20 cellular contexts compared by ENCODE assay signal in the genomic region with DNA sequence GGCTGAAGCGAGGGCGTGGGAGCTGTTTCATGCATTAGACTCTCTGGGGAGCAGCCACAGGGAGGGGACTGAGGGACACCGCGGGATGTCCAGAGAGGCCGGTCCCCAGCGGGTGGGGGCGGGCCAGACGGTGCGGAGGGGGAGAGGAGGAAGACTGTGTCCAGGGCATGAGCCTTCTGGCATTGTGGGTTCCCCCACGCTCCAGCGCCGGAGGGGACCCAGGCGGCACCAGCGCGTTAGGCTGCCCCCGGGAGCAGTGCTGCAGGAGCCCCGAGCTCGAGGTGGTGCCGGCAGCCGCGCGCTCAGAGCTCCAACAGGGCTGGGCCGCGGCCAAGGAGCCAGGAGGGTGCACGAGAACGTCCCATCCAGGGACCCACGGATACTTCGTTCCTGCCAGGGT. TPM values are rescaled to one million over a fixed set of nuclear protein-coding genes. Genes with fewer than 3 reads are reported as not detected.
A peak's percentile ranks its signal among the peaks of the same experiment; 100 is the strongest.
DNase-seq lines count a peak whose midpoint lies in the region; ATAC-seq, FAIRE-seq and TF ChIP-seq lines count a peak whose summit lies in the region.
"Had no signal": no experiment of that assay in that cellular context is flagged by ENCODE, and none has a peak within 500 bp of the region (broad histone marks: within the 10 kb centered on the region; RNA-seq: fewer than 3 reads in every experiment).

No MANE protein-coding gene starts in this region.

- no peak for TF ChIP-seq RAD21 in HepG2 (CRISPR knock-in tag; IDR thresholded peaks at IDR 0.05)

- TF ChIP-seq POLR2A in HepG2 (IDR thresholded peaks at IDR 0.05; ENCODE audit: insufficient read depth in 1 of 2, low read depth in 2 of 2, low read length in 2 of 2), result no peak

- H3K27me3 Mint-ChIP-seq in stimulated activated naive CD8-positive, alpha-beta T cell treated with anti-CD3 and anti-CD28 coated beads, Interleukin-15, amount 100 ng/mL, for 72 hours, result peaks cover 27% of the 10 kb centered on the region
- peaks cover 31% of the 10 kb centered on the region for H3K27me3 Mint-ChIP-seq in stimulated activated memory B cell treated with anti-CD40 and anti-IgM and Interleukin-4, amounts not matched to agents 10 μg/mL and 1 μg/mL and 100 μg/mL, for 72 hours

- DNase-seq in stimulated activated naive CD8-positive, alpha-beta T cell treated with anti-CD3 and anti-CD28 coated beads, Interleukin-15, amount 100 ng/mL, for 72 hours, result no peak
- DNase-seq in stimulated activated naive CD8-positive, alpha-beta T cell treated with anti-CD3 and anti-CD28 coated beads, Interleukin-15, Interleukin-2, amounts not matched to agents 100 U/mL and 50 U/mL, for 24 hours, result no peak
- DNase-seq in HepG2 (ENCODE audit: low spot score) (no peak), amygdala (lab: John Stamatoyannopoulos, UW) (no peak), NCI-H2107 (lab: John Stamatoyannopoulos, UW) (no peak), mesenteric fat pad (ENCODE audit: low spot score) (no peak)
- DNase-seq: BE2C, EL, GF-D8, GOT3, MM.1S, NCI-H1048, NCI-H1417 treated with DMSO at 0.1 percent for 48 hours, NCI-H187, NCI-H2227 treated with DMSO at 0.1 percent for 48 hours, NCI-H510A, PC-9 had no signal

- no TSS peak for BruUV-seq in HepG2 (replicated peaks; lab: Mats Ljungman, UMichigan)

- H3K9me3 Mint-ChIP-seq in stimulated activated naive CD8-positive, alpha-beta T cell treated with anti-CD3 and anti-CD28 coated beads, Interleukin-15, amount 100 ng/mL, for 72 hours, result no peaks in the 10 kb centered on the region
- H3K9me3 Mint-ChIP-seq in stimulated activated memory B cell treated with anti-CD40 and anti-IgM and Interleukin-4, amounts not matched to agents 10 μg/mL and 1 μg/mL and 100 μg/mL, for 72 hours, result no peaks in the 10 kb centered on the region

- no peak overlapping the region for H3K4me3 ChIP-seq in HepG2 (replicated peaks in 1 of 3; ENCODE audit: insufficient read depth in 1 of 3, low read depth in 2 of 3, low read length in 3 of 3)
- H3K4me3 ChIP-seq: PC-9 had no signal

- no peak overlapping the region for H3K4me2 ChIP-seq in HepG2 (ENCODE audit: low read depth, low read length)
- H3K4me2 ChIP-seq: PC-9 had no signal

- H3K4me1 ChIP-seq in HepG2 (ENCODE audit: insufficient read depth, low read length), result peaks cover 19% of the 10 kb centered on the region
- H3K4me1 ChIP-seq: BE2C had no signal

- no peaks in the 10 kb centered on the region for H3K4me1 Mint-ChIP-seq in stimulated activated naive CD8-positive, alpha-beta T cell treated with anti-CD3 and anti-CD28 coated beads, Interleukin-15, amount 100 ng/mL, for 72 hours
- no peaks in the 10 kb centered on the region for H3K4me1 Mint-ChIP-seq in stimulated activated memory B cell treated with anti-CD40 and anti-IgM and Interleukin-4, amounts not matched to agents 10 μg/mL and 1 μg/mL and 100 μg/mL, for 72 hours

- no peak overlapping the region for H2AFZ ChIP-seq in HepG2 (ENCODE audit: low read length)
- H2AFZ ChIP-seq: PC-9 had no signal

- intact Hi-C loops in HepG2 (cut with micrococcal nuclease; ENCODE audit: unreplicated experiment), result no loop called here

- FAIRE-seq in HepG2 (lab: Jason Lieb, UNC), result no peak
- FAIRE-seq: A204.1 had no signal

- no peaks in the 10 kb centered on the region for H3K36me3 ChIP-seq in HepG2 (replicated peaks in 1 of 2; ENCODE audit: control insufficient read depth in 1 of 2, insufficient read depth in 2 of 2, low read length in 2 of 2)
- H3K36me3 ChIP-seq: BE2C had no signal

- H3K4me3 Mint-ChIP-seq in stimulated activated naive CD8-positive, alpha-beta T cell treated with anti-CD3 and anti-CD28 coated beads, Interleukin-15, amount 100 ng/mL, for 72 hours, result no peak overlapping the region
- no peak overlapping the region for H3K4me3 Mint-ChIP-seq in stimulated activated memory B cell treated with anti-CD40 and anti-IgM and Interleukin-4, amounts not matched to agents 10 μg/mL and 1 μg/mL and 100 μg/mL, for 72 hours

- H3K27ac Mint-ChIP-seq in stimulated activated naive CD8-positive, alpha-beta T cell treated with anti-CD3 and anti-CD28 coated beads, Interleukin-15, amount 100 ng/mL, for 72 hours, result no peak overlapping the region
- H3K27ac Mint-ChIP-seq in stimulated activated memory B cell treated with anti-CD40 and anti-IgM and Interleukin-4, amounts not matched to agents 10 μg/mL and 1 μg/mL and 100 μg/mL, for 72 hours, result no peak overlapping the region

- no peaks in the 10 kb centered on the region for H3K9me3 ChIP-seq in HepG2 (ENCODE audit: low read length)
- H3K9me3 ChIP-seq: BE2C had no signal

- CTCF ChIA-PET in HepG2 (lab: Yijun Ruan, JAX; ENCODE audit: low intra/inter-chr PET ratio, low total read pairs), result no interaction called here

- no peaks in the 10 kb centered on the region for H3K27me3 ChIP-seq in HepG2 (ENCODE audit: control insufficient read depth in 1 of 2, insufficient read depth in 2 of 2, low read length in 2 of 2)
- H3K27me3 ChIP-seq: BE2C had no signal

- peak; percentile 55 for ATAC-seq in stimulated activated naive CD8-positive, alpha-beta T cell treated with anti-CD3 and anti-CD28 coated beads, Interleukin-15, amount 100 ng/mL, for 72 hours
- ATAC-seq in stimulated activated naive CD8-positive, alpha-beta T cell treated with anti-CD3 and anti-CD28 coated beads, Interleukin-15, Interleukin-2, amounts not matched to agents 100 U/mL and 50 U/mL, for 24 hours, result no peak
- peak; percentile 13; the same call in 2 of the 3 replicates for ATAC-seq in HepG2
- ATAC-seq in stimulated activated memory B cell treated with anti-CD40 and anti-IgM and Interleukin-4, amounts not matched to agents 10 μg/mL and 1 μg/mL and 100 μg/mL, for 72 hours, result peak; percentile 47
- ATAC-seq: SK-N-SH treated with all-trans-retinoic acid at 6 μM for 48 hours had no signal

- in situ Hi-C loops in HepG2 (cut with HindIII; ENCODE audit: extremely low pct_ligation_motif_present, low pct_unique_long_range_greater_than_20kb), result no loop called here

- 94% methylated on average over 23 of the region's 28 CpGs for WGBS in HepG2 (ENCODE audit: low lambda C conversion rate)

- peaks cover 71% of the 10 kb centered on the region for H3K79me2 ChIP-seq in HepG2 (ENCODE audit: insufficient read depth, low read length)

- TF ChIP-seq CTCF in HepG2 (CRISPR knock-in tag; IDR thresholded peaks at IDR 0.05), result no peak

- TF ChIP-seq EP300 in HepG2 (IDR thresholded peaks at IDR 0.05; ENCODE audit: low read depth in 2 of 2, low read length in 2 of 2), result no peak
- TF ChIP-seq EP300 in HepG2 (CRISPR knock-in tag; IDR thresholded peaks at IDR 0.05; ENCODE audit: borderline replicate concordance), result no peak

- H3K36me3 Mint-ChIP-seq in stimulated activated memory B cell treated with anti-CD40 and anti-IgM and Interleukin-4, amounts not matched to agents 10 μg/mL and 1 μg/mL and 100 μg/mL, for 72 hours, result no peaks in the 10 kb centered on the region

- H3K27ac ChIP-seq in HepG2 (ENCODE audit: extremely low read length, insufficient read depth, low read length), result no peak overlapping the region
- H3K27ac ChIP-seq: PC-9 had no signal

- H3K9ac ChIP-seq in HepG2 (ENCODE audit: insufficient read depth, low read depth, low read length), result no peak overlapping the region

- POLR2A ChIA-PET in HepG2 (lab: Yijun Ruan, JAX), result no interaction called here

- 0 out of 2 replicates have a peak, but pooled peaks cover 3% of the 10 kb centered on the region for H4K20me1 ChIP-seq in HepG2 (ENCODE audit: insufficient read depth, low read length)

TF ChIP-seq in HepG2, 621 proteins besides CTCF, POLR2A, EP300 and RAD21 (continues in another document):
- TF ChIP-seq, protein P1, sequence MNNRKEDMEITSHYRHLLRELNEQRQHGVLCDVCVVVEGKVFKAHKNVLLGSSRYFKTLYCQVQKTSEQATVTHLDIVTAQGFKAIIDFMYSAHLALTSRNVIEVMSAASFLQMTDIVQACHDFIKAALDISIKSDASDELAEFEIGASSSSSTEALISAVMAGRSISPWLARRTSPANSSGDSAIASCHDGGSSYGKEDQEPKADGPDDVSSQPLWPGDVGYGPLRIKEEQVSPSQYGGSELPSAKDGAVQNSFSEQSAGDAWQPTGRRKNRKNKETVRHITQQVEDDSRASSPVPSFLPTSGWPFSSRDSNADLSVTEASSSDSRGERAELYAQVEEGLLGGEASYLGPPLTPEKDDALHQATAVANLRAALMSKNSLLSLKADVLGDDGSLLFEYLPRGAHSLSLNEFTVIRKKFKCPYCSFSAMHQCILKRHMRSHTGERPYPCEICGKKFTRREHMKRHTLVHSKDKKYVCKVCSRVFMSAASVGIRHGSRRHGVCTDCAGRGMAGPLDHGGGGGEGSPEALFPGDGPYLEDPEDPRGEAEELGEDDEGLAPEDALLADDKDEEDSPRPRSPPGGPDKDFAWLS (CRISPR knock-in tag; IDR thresholded peaks at IDR 0.05; ENCODE audit: borderline replicate concordance), result no peak
- TF ChIP-seq ESRRA (CRISPR knock-in tag; IDR thresholded peaks at IDR 0.05; ENCODE audit: low read depth) (no peak), SMAD9 (CRISPR knock-in tag; IDR thresholded peaks at IDR 0.05) (no peak)

RNA-seq across cellular contexts. Expression of gene SLC22A3, which starts 14.4 kb away (rescaled TPM):
- total RNA-seq in HepG2 (2016; rRNA removed; fragmentation: Illumina TruSeq; extraction: Trizol) (20.1 and 31.5 TPM in 2 replicates), mesenteric fat pad (8.6 TPM)
- total RNA-seq in HepG2 (2016; cell fraction: cytosol; rRNA removed; fragmentation: Illumina TruSeq; extraction: Trizol; ENCODE audit: low read depth), result 45.1 and 49.0 TPM in 2 replicates
- total RNA-seq in HepG2 (2016; cell fraction: insoluble cytoplasmic fraction; rRNA removed; fragmentation: Illumina TruSeq; extraction: Trizol), result 19.7 and 31.7 TPM in 2 replicates
- total RNA-seq in HepG2 (2016; cell fraction: membrane; rRNA removed; fragmentation: Illumina TruSeq; extraction: Trizol), result 30.2 and 35.9 TPM in 2 replicates
- total RNA-seq in HepG2 (2016; cell fraction: nucleus; rRNA removed; fragmentation: Illumina TruSeq; extraction: Trizol), result 43.4 and 49.5 TPM in 2 replicates
- polyA plus RNA-seq in HepG2 (2011; rRNA removed), result 11.3 and 12.0 TPM in 2 replicates
- 7.1 and 9.5 TPM in 2 replicates for polyA plus RNA-seq in HepG2 (2011; cell fraction: cytosol; rRNA removed)
- 27.4 and 27.6 TPM in 2 replicates for polyA plus RNA-seq in HepG2 (2011; cell fraction: nucleus; rRNA removed)
- polyA plus RNA-seq in HepG2 (2012), result 15.3 and 16.9 TPM in 2 replicates
- polyA plus RNA-seq in HepG2 (2016; cell fraction: cytosol; fragmentation: Illumina TruSeq; extraction: Trizol; ENCODE audit: low read depth), result 8.5 and 8.8 TPM in 2 replicates
- 22.6 and 23.7 TPM in 2 replicates for polyA plus RNA-seq in HepG2 (2016; cell fraction: insoluble cytoplasmic fraction; fragmentation: Illumina TruSeq; extraction: Trizol; ENCODE audit: low read depth)
- 18.2 and 20.7 TPM in 2 replicates for polyA plus RNA-seq in HepG2 (2016; cell fraction: membrane; fragmentation: Illumina TruSeq; extraction: Trizol; ENCODE audit: low read depth)
- 80.9 and 84.1 TPM in 2 replicates for polyA plus RNA-seq in HepG2 (2016; cell fraction: nucleus; fragmentation: Illumina TruSeq; extraction: Trizol; ENCODE audit: insufficient read depth, low read depth)
- polyA minus RNA-seq in HepG2 (2011; rRNA and poly(A)+ RNA removed; ENCODE audit: low replicate concordance), result 9.1 and 24.8 TPM in 2 replicates
- polyA minus RNA-seq in HepG2 (2011; cell fraction: cytosol; rRNA and poly(A)+ RNA removed), result 10.9 and 11.6 TPM in 2 replicates
- polyA minus RNA-seq in HepG2 (2011; cell fraction: nucleus; rRNA and poly(A)+ RNA removed), result 19.3 and 20.1 TPM in 2 replicates
- total RNA-seq: PC-9 had no signal
